11 cellular contexts compared by ENCODE assay signal in genomic region chr14:35335388-35336092, GRCh38. TPM values are rescaled to one million over a fixed set of nuclear protein-coding genes. Genes with fewer than 3 reads are reported as not detected.
DNase-seq lines count a peak whose midpoint lies in the region; ATAC-seq and TF ChIP-seq lines count a peak whose summit lies in the region.
"Had no signal": no experiment of that assay in that cellular context is flagged by ENCODE, and none has a peak within 500 bp of the region (broad histone marks: within the 10 kb centered on the region; RNA-seq: fewer than 3 reads in every experiment).

No MANE protein-coding gene starts in this region.

- no peak overlapping the region for H3K4me3 Mint-ChIP-seq in mesothelial cell of epicardium
- H3K4me3 Mint-ChIP-seq in activated CD8-positive, alpha-beta T cell treated with anti-CD3 and anti-CD28 coated beads, Interleukin-2, amount 10 ng/mL, durations not matched to agents 7 days and 5 days, result no peak overlapping the region
- H3K4me3 Mint-ChIP-seq: B cell had no signal

- H3K9ac ChIP-seq in duodenal mucosa (ENCODE audit: low read depth in 1 of 2, low read length in 2 of 2), result peak overlapping the region; percentile 71 to 76

- H3K27ac Mint-ChIP-seq in activated naive CD4-positive, alpha-beta T cell treated with anti-CD3 and anti-CD28 coated beads, Interleukin-2, amount 50 U/mL, for 72 hours, result peak overlapping the region; percentile 85 to 93
- peak overlapping the region; percentile 93 for H3K27ac Mint-ChIP-seq in mesothelial cell of epicardium
- no peak overlapping the region for H3K27ac Mint-ChIP-seq in activated CD8-positive, alpha-beta T cell treated with anti-CD3 and anti-CD28 coated beads, Interleukin-2, amount 10 ng/mL, durations not matched to agents 7 days and 5 days
- H3K27ac Mint-ChIP-seq: B cell had no signal

- H3K4me1 ChIP-seq in duodenal mucosa (ENCODE audit: control insufficient read depth in 1 of 2, insufficient read depth in 2 of 2, low read length in 2 of 2), result peaks cover 73 to 80% of the 10 kb centered on the region in 2 donors
- H3K4me1 ChIP-seq in urinary bladder (ENCODE audit: insufficient read depth), result no peaks in the 10 kb centered on the region

- H3K27me3 ChIP-seq in duodenal mucosa (ENCODE audit: control insufficient read depth in 1 of 2, insufficient read depth in 2 of 2, low read length in 2 of 2), result no peaks in the 10 kb centered on the region

- no peaks in the 10 kb centered on the region for H3K9me3 Mint-ChIP-seq in activated naive CD4-positive, alpha-beta T cell treated with anti-CD3 and anti-CD28 coated beads, Interleukin-2, amount 50 U/mL, for 72 hours
- H3K9me3 Mint-ChIP-seq in mesothelial cell of epicardium, result no peaks in the 10 kb centered on the region
- no peaks in the 10 kb centered on the region for H3K9me3 Mint-ChIP-seq in activated CD8-positive, alpha-beta T cell treated with anti-CD3 and anti-CD28 coated beads, Interleukin-2, amount 10 ng/mL, durations not matched to agents 7 days and 5 days (ENCODE audit: insufficient read depth)

- DNase-seq in activated naive CD4-positive, alpha-beta T cell treated with anti-CD3 and anti-CD28 coated beads, Interleukin-2, amount 50 U/mL, for 72 hours (ENCODE audit: low spot score in 2 of 2), result no peak
- no peak for DNase-seq in activated naive CD4-positive, alpha-beta T cell treated with anti-CD3 and anti-CD28 coated beads, Interleukin-2, amount 50 U/mL, for 16 hours
- DNase-seq in mesothelial cell of epicardium (ENCODE audit: low spot score in 2 of 2, unreplicated experiment in 2 of 2) (no peak), NCI-H1436 (lab: John Stamatoyannopoulos, UW) (no peak)
- DNase-seq in activated CD8-positive, alpha-beta T cell treated with anti-CD3 and anti-CD28 coated beads, Interleukin-2, amount 10 ng/mL, durations not matched to agents 7 days and 5 days, result no peak
- DNase-seq: NCI-H2171 treated with DMSO at 0.1 percent for 48 hours had no signal

- no peaks in the 10 kb centered on the region for H3K9me3 ChIP-seq in duodenal mucosa (ENCODE audit: control insufficient read depth in 1 of 2, low read length in 2 of 2)

- no peak for ATAC-seq in activated naive CD4-positive, alpha-beta T cell treated with anti-CD3 and anti-CD28 coated beads, Interleukin-2, amount 50 U/mL, for 72 hours
- ATAC-seq in activated CD8-positive, alpha-beta T cell treated with anti-CD3 and anti-CD28 coated beads, Interleukin-2, amount 10 ng/mL, durations not matched to agents 7 days and 5 days, result no peak
- ATAC-seq in GM18868 (IDR thresholded peaks at IDR 0.05; ENCODE audit: unreplicated experiment), result no peak
- ATAC-seq: activated CD4-positive, CD25-positive, alpha-beta regulatory T cell treated with anti-CD3 and anti-CD28 coated beads, Interleukin-2, amount 50 U/mL, for 24 hours had no signal

- no peak for TF ChIP-seq CTCF in mesothelial cell of epicardium (IDR thresholded peaks at IDR 0.05; ENCODE audit: unreplicated experiment)

- H3K36me3 Mint-ChIP-seq in activated naive CD4-positive, alpha-beta T cell treated with anti-CD3 and anti-CD28 coated beads, Interleukin-2, amount 50 U/mL, for 72 hours, result no peaks in the 10 kb centered on the region
- H3K36me3 Mint-ChIP-seq in mesothelial cell of epicardium, result no peaks in the 10 kb centered on the region
- H3K36me3 Mint-ChIP-seq in activated CD8-positive, alpha-beta T cell treated with anti-CD3 and anti-CD28 coated beads, Interleukin-2, amount 10 ng/mL, durations not matched to agents 7 days and 5 days (ENCODE audit: low read depth), result no peaks in the 10 kb centered on the region

- CTCF ChIA-PET in activated CD8-positive, alpha-beta T cell treated with anti-CD3 and anti-CD28 coated beads, Interleukin-2, amount 10 ng/mL, durations not matched to agents 7 days and 5 days (lab: Charles Lee), result interaction anchor here (1.5 to 3.0 kb wide), 3 partner anchors 43 to 69 kb away, joined by 3 to 27 read pairs (median 5); partner anchors contain the start of genes NFKBIA and PSMA6

- H3K4me3 ChIP-seq in duodenal mucosa (ENCODE audit: low read depth in 1 of 2, low read length in 2 of 2) (peak overlapping the region; percentile 26 to 37), urinary bladder (ENCODE audit: low read depth, low read length) (no peak overlapping the region)

- POLR2A ChIA-PET in activated CD8-positive, alpha-beta T cell treated with anti-CD3 and anti-CD28 coated beads, Interleukin-2, amount 10 ng/mL, durations not matched to agents 7 days and 5 days (lab: Charles Lee), result interaction anchor here (0.6 to 1.9 kb wide), 2 partner anchors 49 to 69 kb away, joined by 5 read pairs; partner anchors contain the start of gene NFKBIA

- H3K36me3 ChIP-seq in duodenal mucosa (ENCODE audit: control insufficient read depth in 1 of 2, insufficient read depth in 2 of 2, low read length in 2 of 2), result no peaks in the 10 kb centered on the region
- no peaks in the 10 kb centered on the region for H3K36me3 ChIP-seq in urinary bladder (ENCODE audit: insufficient read depth)

- H3K27ac ChIP-seq in duodenal mucosa (ENCODE audit: low read depth, low read length) (peak overlapping the region; percentile 87), urinary bladder (ENCODE audit: low read depth) (peak overlapping the region; percentile 81)

- WGBS in urinary bladder, result 83% methylated on average over 13 of the region's 13 CpGs

- H3K4me1 Mint-ChIP-seq in mesothelial cell of epicardium, result peaks cover 52% of the 10 kb centered on the region
- H3K4me1 Mint-ChIP-seq in activated CD8-positive, alpha-beta T cell treated with anti-CD3 and anti-CD28 coated beads, Interleukin-2, amount 10 ng/mL, durations not matched to agents 7 days and 5 days (ENCODE audit: low read depth), result peaks cover 51% of the 10 kb centered on the region

- H3K27me3 Mint-ChIP-seq in mesothelial cell of epicardium (ENCODE audit: low read depth), result no peaks in the 10 kb centered on the region
- H3K27me3 Mint-ChIP-seq in activated CD8-positive, alpha-beta T cell treated with anti-CD3 and anti-CD28 coated beads, Interleukin-2, amount 10 ng/mL, durations not matched to agents 7 days and 5 days (ENCODE audit: low read depth), result no peaks in the 10 kb centered on the region
- H3K27me3 Mint-ChIP-seq: B cell had no signal

RNA-seq across cellular contexts. Expression of gene PSMA6, which starts 43.4 kb away (rescaled TPM):
- total RNA-seq in activated naive CD4-positive, alpha-beta T cell treated with anti-CD3 and anti-CD28 coated beads, Interleukin-2, amount 50 U/mL, for 72 hours, result 100 to 1,000 TPM; 293 to 408 TPM
- total RNA-seq in mesothelial cell of epicardium (155 to 156 TPM (median 156 TPM) in 3 replicates), urinary bladder (124 TPM)
- 138 TPM for polyA plus RNA-seq in urinary bladder
- 100 to 1,000 TPM; 266 to 269 TPM for total RNA-seq in activated CD8-positive, alpha-beta T cell treated with anti-CD3 and anti-CD28 coated beads, Interleukin-2, amount 10 ng/mL, durations not matched to agents 7 days and 5 days
